In genomic region chr13:51444922-51445321, GRCh38 we compare ENCODE assay signal across 11 cellular contexts. TPM values are rescaled to one million over a fixed set of nuclear protein-coding genes. Genes with fewer than 3 reads are reported as not detected.
DNase-seq lines count a peak whose midpoint lies in the region; ATAC-seq and TF ChIP-seq lines count a peak whose summit lies in the region.
"Had no signal": no experiment of that assay in that cellular context is flagged by ENCODE, and none has a peak within 500 bp of the region (broad histone marks: within the 10 kb centered on the region; RNA-seq: fewer than 3 reads in every experiment).

No MANE protein-coding gene starts in this region.

- peaks cover 8% of the 10 kb centered on the region for H3K4me1 ChIP-seq in OCI-LY1 (ENCODE audit: insufficient read depth, low read length, severe bottlenecking)
- H3K4me1 ChIP-seq in thyroid gland: no peaks in the 10 kb centered on the region
- H3K4me1 ChIP-seq: SJCRH30 had no signal

- intact Hi-C loops in thyroid gland (cut with DNase I): no loop called here

- H3K4me3 ChIP-seq in OCI-LY1 (ENCODE audit: low read depth, low read length, poor library complexity, severe bottlenecking) (no peak overlapping the region), thyroid gland (replicated peaks in 1 of 3) (no peak overlapping the region)
- H3K4me3 ChIP-seq: BLaER1 treated with 17β-estradiol and CSF1 and Interleukin-3, amounts not matched to agents 10 nM and 100 nM; SJCRH30 had no signal

- no peaks in the 10 kb centered on the region for H3K9me3 ChIP-seq in OCI-LY1 (ENCODE audit: low read length)
- H3K9me3 ChIP-seq in thyroid gland: no peaks in the 10 kb centered on the region
- H3K9me3 ChIP-seq: BLaER1 treated with 17β-estradiol and CSF1 and Interleukin-3, amounts not matched to agents 10 nM and 100 nM; SJCRH30 had no signal

- no peak overlapping the region for H3K9ac ChIP-seq in OCI-LY1 (ENCODE audit: low read length)
- H3K9ac ChIP-seq: BLaER1 treated with 17β-estradiol and CSF1 and Interleukin-3, amounts not matched to agents 10 nM and 100 nM had no signal

- ATAC-seq in GM19023 (IDR thresholded peaks at IDR 0.05; ENCODE audit: unreplicated experiment): no peak

- no peak overlapping the region for H3K4me2 ChIP-seq in OCI-LY1 (ENCODE audit: low read length)
- H3K4me2 ChIP-seq: BLaER1 treated with 17β-estradiol and CSF1 and Interleukin-3, amounts not matched to agents 10 nM and 100 nM had no signal

- WGBS in thyroid gland, 2 donors: 57 to 63% methylated on average over 1 of the region's 1 CpG

- TF ChIP-seq CTCF in OCI-LY1 (IDR thresholded peaks at IDR 0.05; ENCODE audit: low read length) (peak; percentile 18; the same call in 1 of the 2 replicates), thyroid gland (IDR thresholded peaks at IDR 0.05) (no peak)

- H4K20me1 ChIP-seq in OCI-LY1 (ENCODE audit: insufficient read depth, low read length): no peaks in the 10 kb centered on the region

- H3K27me3 ChIP-seq in OCI-LY1 (ENCODE audit: insufficient read depth, low read length): no peaks in the 10 kb centered on the region
- H3K27me3 ChIP-seq in thyroid gland: no peaks in the 10 kb centered on the region
- H3K27me3 ChIP-seq: BLaER1 treated with 17β-estradiol and CSF1 and Interleukin-3, amounts not matched to agents 10 nM and 100 nM; SJCRH30 had no signal

- no peak overlapping the region for H2AFZ ChIP-seq in OCI-LY1 (ENCODE audit: low read length)

- no peak for TF ChIP-seq POLR2A in erythroblast (IDR thresholded peaks at IDR 0.05; ENCODE audit: low read length)
- no peak for TF ChIP-seq POLR2A in thyroid gland (IDR thresholded peaks at IDR 0.05)

- H3K79me2 ChIP-seq in OCI-LY1 (ENCODE audit: insufficient read depth, low read length): no peaks in the 10 kb centered on the region

- H3K36me3 ChIP-seq in OCI-LY1 (ENCODE audit: insufficient read depth, low read length): peaks cover 32% of the 10 kb centered on the region
- H3K36me3 ChIP-seq in thyroid gland: no peaks in the 10 kb centered on the region

- H3K27ac ChIP-seq in OCI-LY1 (ENCODE audit: low read depth, low read length, poor library complexity, severe bottlenecking) (no peak overlapping the region), thyroid gland (no peak overlapping the region)
- H3K27ac ChIP-seq: BLaER1 treated with 17β-estradiol and CSF1 and Interleukin-3, amounts not matched to agents 10 nM and 100 nM; SJCRH30 had no signal

- DNase-seq in NCI-H2171 treated with DMSO at 0.1 percent for 48 hours (lab: John Stamatoyannopoulos, UW) (peak; percentile 40), NCI-H2171 (lab: John Stamatoyannopoulos, UW) (no peak), erythroblast (lab: John Stamatoyannopoulos, UW) (peak; percentile 6 to 21), renal cortical epithelial cell (ENCODE audit: low read depth) (peak; percentile 57), thyroid gland (no peak), NCI-H146 treated with DMSO at 0.1 percent for 48 hours (lab: John Stamatoyannopoulos, UW; ENCODE audit: unreplicated experiment) (no peak)
- DNase-seq: activated naive CD4-positive, alpha-beta T cell treated with Interleukin-2 at 50 U/mL for 16 hours had no signal

- no peaks in the 10 kb centered on the region for H3K9me2 ChIP-seq in OCI-LY1 (ENCODE audit: low read depth, low read length)

- H3F3A ChIP-seq in OCI-LY1 (ENCODE audit: insufficient read depth, low read length): no peaks in the 10 kb centered on the region

RNA-seq across cellular contexts. Expression of gene INTS6, which starts 7.9 kb away (rescaled TPM):
- total RNA-seq in renal cortical epithelial cell: 41.7 and 59.2 TPM in 2 replicates
- total RNA-seq in thyroid gland: 10 to 100 TPM; 42.1 to 53.7 (median 45.4) TPM

Comparison
In these comparisons a context has a peak if more than half of its experiments do, and no peak if none do; other contexts are left out.
1. DNase-seq: peak in NCI-H2171 treated with DMSO at 0.1 percent for 48 hours (single experiment), erythroblast (2 of 2) and renal cortical epithelial cell (single experiment); none in NCI-H2171 (single experiment), thyroid gland (0 of 2) and NCI-H146 treated with DMSO at 0.1 percent for 48 hours (single experiment).